16 cellular contexts compared by ENCODE assay signal in genomic region chr22:42321908-42322561, GRCh38. TPM values are rescaled to one million over a fixed set of nuclear protein-coding genes. Genes with fewer than 3 reads are reported as not detected.
DNase-seq lines count a peak whose midpoint lies in the region; ATAC-seq and TF ChIP-seq lines count a peak whose summit lies in the region.
"Had no signal": no experiment of that assay in that cellular context is flagged by ENCODE, and none has a peak within 500 bp of the region (broad histone marks: within the 10 kb centered on the region; RNA-seq: fewer than 3 reads in every experiment).

No MANE protein-coding gene starts in this region.

- H3K27ac ChIP-seq in BLaER1 treated with 17β-estradiol and CSF1 and Interleukin-3, amounts not matched to agents 10 nM and 100 nM = peak overlapping the region in 3 of 11 experiments; percentile 4 to 49 (median 43); a peak in 5 of 22 replicates
- no peak overlapping the region for H3K27ac ChIP-seq in H9 (ENCODE audit: insufficient read length, low read depth, low read length)
- H3K27ac ChIP-seq in foreskin keratinocyte = no peak overlapping the region
- H3K27ac ChIP-seq: brain microvascular endothelial cell had no signal

- no peaks in the 10 kb centered on the region for H3K27me3 ChIP-seq in BLaER1 treated with 17β-estradiol and CSF1 and Interleukin-3, amounts not matched to agents 10 nM and 100 nM
- H3K27me3 ChIP-seq in H9 (ENCODE audit: insufficient read depth, low read length) (no peaks in the 10 kb centered on the region), foreskin keratinocyte (no peaks in the 10 kb centered on the region)
- H3K27me3 ChIP-seq: brain microvascular endothelial cell, esophagus squamous epithelium had no signal

- peaks cover 0 to 8% of the 10 kb centered on the region in 2 experiments; a peak in 2 of 5 replicates for H3K9me3 Mint-ChIP-seq in H9

- TF ChIP-seq CTCF in H9 (conservative IDR thresholded peaks at IDR 0.05) (no peak), foreskin keratinocyte (conservative IDR thresholded peaks at IDR 0.05) (no peak)

- H3K27ac Mint-ChIP-seq in H9 = peak overlapping the region in 2 of 3 experiments; percentile 35 to 36; a peak in 2 of 7 replicates
- H3K27ac Mint-ChIP-seq: activated T-helper 2 cell treated with anti-CD3 and anti-CD28 coated beads, Interferon-gamma antibody, Interleukin-2, Interleukin-4, amounts not matched to agents 10 μg/mL and 5 μg/mL and 100 μg/mL, durations not matched to agents 14 hours and 24 hours and 36 hours had no signal

- no peak overlapping the region for H4K5ac ChIP-seq in H9 (ENCODE audit: insufficient read length, low read depth, low read length)

- no peak overlapping the region for H4K91ac ChIP-seq in H9 (ENCODE audit: insufficient read length, low read depth, low read length)

- H3K36me3 Mint-ChIP-seq in H9 (ENCODE audit: insufficient read depth in 1 of 3, low read depth in 3 of 3) = peaks cover 0 to 18% (median 4%) of the 10 kb centered on the region in 3 experiments; a peak in 5 of 7 replicates

- H3K79me2 ChIP-seq in H9 (ENCODE audit: insufficient read depth, low read length) = no peaks in the 10 kb centered on the region; the same call in 1 of the 2 replicates

- no peak overlapping the region for H3K56ac ChIP-seq in H9 (ENCODE audit: insufficient read length, low read depth, low read length)

- H3K4me3 ChIP-seq in BLaER1 treated with 17β-estradiol and CSF1 and Interleukin-3, amounts not matched to agents 10 nM and 100 nM = no peak overlapping the region
- H3K4me3 ChIP-seq: esophagus squamous epithelium had no signal

- ATAC-seq in foreskin keratinocyte (no peak), GM18519 (IDR thresholded peaks at IDR 0.05; ENCODE audit: low FRiP score, unreplicated experiment) (no peak)
- ATAC-seq: activated CD4-positive, CD25-positive, alpha-beta regulatory T cell treated with anti-CD3 and anti-CD28 coated beads, Interleukin-2, amount 50 U/mL, for 24 hours had no signal

- no peak overlapping the region for H4K8ac ChIP-seq in H9 (replicated peaks; ENCODE audit: insufficient read length, low read depth, low read length)

- peaks cover 0 to 39% (median 10%) of the 10 kb centered on the region in 11 experiments; a peak in 10 of 22 replicates for H4K20me1 ChIP-seq in BLaER1 treated with 17β-estradiol and CSF1 and Interleukin-3, amounts not matched to agents 10 nM and 100 nM
- no peaks in the 10 kb centered on the region for H4K20me1 ChIP-seq in H9 (ENCODE audit: control insufficient read depth, insufficient read depth, insufficient read length)

- H3K23ac ChIP-seq in H9 (ENCODE audit: insufficient read length, low read depth, low read length) = no peak overlapping the region

- H2BK20ac ChIP-seq in H9 (ENCODE audit: low read depth, low read length, poor library complexity, severe bottlenecking) = no peak overlapping the region

- peaks cover under 1% of the 10 kb centered on the region; the same call in 1 of the 2 replicates for H3K27me3 Mint-ChIP-seq in H9 (ENCODE audit: low read depth)

- peaks cover 47 to 52% of the 10 kb centered on the region in 2 experiments for H3K4me1 Mint-ChIP-seq in H9

- no peak overlapping the region for H2BK120ac ChIP-seq in H9 (ENCODE audit: low read depth, low read length, poor library complexity, severe bottlenecking)

- no peak overlapping the region for H2BK12ac ChIP-seq in H9 (ENCODE audit: insufficient read length, low read depth, low read length)

- no CpG with 5 or more reads among the region's 11 CpGs for WGBS in H9 (ENCODE audit: extremely low coverage, insufficient read length, low lambda C conversion rate)

- no peak overlapping the region for H3K4ac ChIP-seq in H9 (ENCODE audit: low read depth, low read length)

- no peak overlapping the region for H3T11ph ChIP-seq in H9 (ENCODE audit: low read length)

- no peak overlapping the region for H2AFZ ChIP-seq in H9 (ENCODE audit: low read length)

- no peaks in the 10 kb centered on the region for H3K79me1 ChIP-seq in H9 (ENCODE audit: insufficient read depth, low read depth, low read length, poor library complexity, severe bottlenecking)

- no peaks in the 10 kb centered on the region for H3K23me2 ChIP-seq in H9 (ENCODE audit: insufficient read length, low read depth, low read length, poor library complexity, severe bottlenecking)

- no peak overlapping the region for H2BK5ac ChIP-seq in H9 (ENCODE audit: insufficient read length, low read length)

- no peak overlapping the region for H3K18ac ChIP-seq in H9 (ENCODE audit: insufficient read length, low read depth, low read length)

- peaks cover 61 to 92% (median 79%) of the 10 kb centered on the region in 10 experiments for H3K4me1 ChIP-seq in BLaER1 treated with 17β-estradiol and CSF1 and Interleukin-3, amounts not matched to agents 10 nM and 100 nM
- H3K4me1 ChIP-seq in H9 (ENCODE audit: insufficient read depth, low read length) (peaks cover 5% of the 10 kb centered on the region; the same call in 1 of the 2 replicates), foreskin keratinocyte (peaks cover 13% of the 10 kb centered on the region)

- H3K14ac ChIP-seq in H9 (ENCODE audit: insufficient read depth, low read length) = no peak overlapping the region

- H2BK15ac ChIP-seq in H9 (ENCODE audit: low read depth, low read length) = no peak overlapping the region

- peak overlapping the region in 1 of 2 experiments; percentile 2; a peak in 1 of 5 replicates for H3K4me3 Mint-ChIP-seq in H9

- no peak overlapping the region for H2AK5ac ChIP-seq in H9 (ENCODE audit: insufficient read length, low read length)

- no peaks in the 10 kb centered on the region for H3K9me3 ChIP-seq in BLaER1 treated with 17β-estradiol and CSF1 and Interleukin-3, amounts not matched to agents 10 nM and 100 nM (replicated peaks in 1 of 11)
- no peaks in the 10 kb centered on the region for H3K9me3 ChIP-seq in H9 (ENCODE audit: control insufficient read depth, low read depth, low read length)
- H3K9me3 ChIP-seq: esophagus squamous epithelium had no signal

- DNase-seq in H9 (no peak), NCI-H69 (lab: John Stamatoyannopoulos, UW) (peak; percentile 96), foreskin keratinocyte (peak; percentile 53 to 71), T-helper 9 cell (no peak), SW 1271 (lab: John Stamatoyannopoulos, UW) (no peak), iPS-NIHi7 (ENCODE audit: extremely low spot score) (no peak)
- DNase-seq: brain microvascular endothelial cell; esophagus squamous epithelium; NCI-H226; occipital lobe; SHP77; stimulated activated CD4-positive, alpha-beta T cell treated with anti-CD3 and anti-CD28 coated beads, Interleukin-15, amount 100 ng/mL, for 24 hours had no signal

- peak overlapping the region; percentile 25 to 70 (median 53) for H3K4me2 ChIP-seq in BLaER1 treated with 17β-estradiol and CSF1 and Interleukin-3, amounts not matched to agents 10 nM and 100 nM
- no peak overlapping the region for H3K4me2 ChIP-seq in H9 (ENCODE audit: insufficient read depth, insufficient read length, low read length)

- no peaks in the 10 kb centered on the region for H3K36me3 ChIP-seq in BLaER1 treated with 17β-estradiol and CSF1 and Interleukin-3, amounts not matched to agents 10 nM and 100 nM
- H3K36me3 ChIP-seq: brain microvascular endothelial cell, esophagus squamous epithelium had no signal

- peak overlapping the region in 6 of 11 experiments; percentile 3 to 44 (median 22); a peak in 6 of 22 replicates for H3K9ac ChIP-seq in BLaER1 treated with 17β-estradiol and CSF1 and Interleukin-3, amounts not matched to agents 10 nM and 100 nM
- no peak overlapping the region for H3K9ac ChIP-seq in H9 (ENCODE audit: extremely low read depth, insufficient read length, low read length)

RNA-seq across cellular contexts. Expression of gene TCF20, which starts 51.6 kb away (rescaled TPM):
- total RNA-seq in H9 (2021) = 75.6 and 76.5 TPM in 2 replicates
- 54.4 and 55.9 TPM in 2 replicates for total RNA-seq in foreskin keratinocyte
- 9.9 and 11.9 TPM in 2 replicates for polyA plus RNA-seq in foreskin keratinocyte

Comparison
In these comparisons a context has a peak if more than half of its experiments do, and no peak if none do; other contexts are left out.
1. DNase-seq: peak in NCI-H69 (single experiment) and foreskin keratinocyte (2 of 2); none in H9 (single experiment), T-helper 9 cell (single experiment), SW 1271 (0 of 2) and iPS-NIHi7 (single experiment).